ENCODE assay signal across 12 cellular contexts in genomic region chr18:5972298-5972697, GRCh38.
A peak's percentile ranks its signal among the peaks of the same experiment; 100 is the strongest.
DNase-seq lines count a peak whose midpoint lies in the region; ATAC-seq and TF ChIP-seq lines count a peak whose summit lies in the region.
"Had no signal": no experiment of that assay in that cellular context is flagged by ENCODE, and none has a peak within 500 bp of the region (broad histone marks: within the 10 kb centered on the region; RNA-seq: fewer than 3 reads in every experiment).

No MANE protein-coding gene starts in this region.

- intact Hi-C loops in left ventricle myocardium superior (cut with micrococcal nuclease): no loop called here
- intact Hi-C loops in lower leg skin (cut with DNase I; ENCODE audit: low total_unique reads): no loop called here

- WGBS in lower leg skin, 2 donors: 86 to 90% methylated on average over 7 of the region's 7 CpGs

- ATAC-seq in GM18909 (IDR thresholded peaks at IDR 0.05; ENCODE audit: poor library complexity, unreplicated experiment) (peak; percentile 59), GM21619 (IDR thresholded peaks at IDR 0.05; ENCODE audit: unreplicated experiment) (peak; percentile 53), HG03139 (IDR thresholded peaks at IDR 0.05; ENCODE audit: unreplicated experiment) (peak; percentile 44), left ventricle myocardium superior (peak; percentile 98)
- ATAC-seq: pancreas had no signal

- no peak overlapping the region for H3K4me3 ChIP-seq in lower leg skin (ENCODE audit: low read depth, poor library complexity, severe bottlenecking)
- H3K4me3 ChIP-seq: pancreas, suprapubic skin had no signal

- TF ChIP-seq POLR2A in lower leg skin (IDR thresholded peaks at IDR 0.05): no peak

- no peak for TF ChIP-seq CTCF in lower leg skin (IDR thresholded peaks at IDR 0.05)

- peak; percentile 70 for DNase-seq in left ventricle myocardium superior
- no peak for DNase-seq in NCI-H524 treated with DMSO at 0.1 percent for 48 hours (lab: John Stamatoyannopoulos, UW)
- no peak for DNase-seq in lower leg skin (ENCODE audit: low spot score in 2 of 2)
- no peak for DNase-seq in stimulated activated CD4-positive, alpha-beta T cell treated with anti-CD3 and anti-CD28 coated beads, Interleukin-2, amount 100 ng/mL, for 24 hours
- DNase-seq in DMS79 treated with DMSO at 0.1 percent for 48 hours (lab: John Stamatoyannopoulos, UW): no peak
- DNase-seq: pancreas; SHP77 treated with DMSO at 0.1 percent for 48 hours; stimulated activated CD4-positive, alpha-beta T cell treated with anti-CD3 and anti-CD28 coated beads, Interleukin-2, amount 100 ng/mL, for 48 hours had no signal

Comparison
In these comparisons a context has a peak if more than half of its experiments do, and no peak if none do; other contexts are left out.
1. ATAC-seq: peak in every context shown above with its lines; median percentile 98 in left ventricle myocardium superior; 59 in GM18909; 53 in GM21619; 44 in HG03139.